ENCODE assay signal across 1 cellular context in genomic region chr1:165828103-165828558, GRCh38.
TF ChIP-seq lines count a peak whose summit lies in the region.

No MANE protein-coding gene starts in this region.

TF ChIP-seq in GM12878, 131 proteins besides CTCF, POLR2A, EP300 and RAD21 (continued from another document):
- TF ChIP-seq ZNF207 (IDR thresholded peaks at IDR 0.05; ENCODE audit: borderline replicate concordance) (no peak), TARDBP (IDR thresholded peaks at IDR 0.05; ENCODE audit: borderline replicate concordance) (peak; percentile 15; the same call in 1 of the 2 replicates), RELA (IDR thresholded peaks at IDR 0.05; ENCODE audit: borderline replicate concordance, partially characterized antibody) (no peak), NFXL1 (IDR thresholded peaks at IDR 0.05; ENCODE audit: borderline replicate concordance) (no peak), USF2 (IDR thresholded peaks at IDR 0.05; ENCODE audit: borderline replicate concordance, low read depth, low read length) (no peak), PAX5 (IDR thresholded peaks at IDR 0.05; ENCODE audit: borderline replicate concordance, low read depth, low read length) (no peak), E2F4 (IDR thresholded peaks at IDR 0.05; ENCODE audit: low read depth, low read length) (0 out of 2 replicates have a peak, but pooled peaks have one; percentile 39), ZNF384 (IDR thresholded peaks at IDR 0.05; ENCODE audit: borderline replicate concordance, low read depth, low read length) (no peak), SUZ12 (IDR thresholded peaks at IDR 0.05; ENCODE audit: unreplicated experiment) (no peak), RFX5 (IDR thresholded peaks at IDR 0.05; ENCODE audit: low read depth, low read length) (no peak), NR2C2 (IDR thresholded peaks at IDR 0.05; ENCODE audit: borderline replicate concordance, control insufficient read depth, insufficient read length, low read depth) (no peak), SIX5 (IDR thresholded peaks at IDR 0.05; ENCODE audit: low read depth, low read length, severe bottlenecking) (no peak), ZNF274 (IDR thresholded peaks at IDR 0.05; ENCODE audit: insufficient read depth, insufficient read length) (no peak), ZSCAN29 (IDR thresholded peaks at IDR 0.05) (no peak), HDAC6 (IDR thresholded peaks at IDR 0.05; ENCODE audit: unreplicated experiment) (no peak), NBN (IDR thresholded peaks at IDR 0.05) (no peak), IKZF1 (conservative IDR thresholded peaks at IDR 0.05) (peak; percentile 44), MYB (IDR thresholded peaks at IDR 0.05; ENCODE audit: borderline replicate concordance, low read depth, low read length) (no peak), ELK1 (IDR thresholded peaks at IDR 0.05; ENCODE audit: low read depth, low read length) (0 out of 2 replicates have a peak, but pooled peaks have one; percentile 15), BHLHE40 (IDR thresholded peaks at IDR 0.05; ENCODE audit: borderline replicate concordance in 1 of 2, low read depth in 2 of 2, low read length in 1 of 2) (peak in 1 of 2 experiments; percentile 49; a peak in 1 of 4 replicates), IRF3 (IDR thresholded peaks at IDR 0.05) (no peak), FOS (IDR thresholded peaks at IDR 0.05; ENCODE audit: borderline replicate concordance, extremely low read depth, insufficient read length) (no peak), EED (IDR thresholded peaks at IDR 0.05; ENCODE audit: low read depth) (no peak), NR2C1 (IDR thresholded peaks at IDR 0.05) (no peak), CREM (IDR thresholded peaks at IDR 0.05; ENCODE audit: low read depth) (no peak), EZH2 (IDR thresholded peaks at IDR 0.05; ENCODE audit: borderline replicate concordance, control insufficient read depth, low read depth, low read length) (no peak), CBX5 (IDR thresholded peaks at IDR 0.05; ENCODE audit: low read depth) (0 out of 2 replicates have a peak, but pooled peaks have one; percentile 13), MEF2A (IDR thresholded peaks at IDR 0.05; ENCODE audit: insufficient read depth, low read depth, low read length) (no peak), MTA2 (IDR thresholded peaks at IDR 0.05; ENCODE audit: low read depth) (no peak), YBX1 (IDR thresholded peaks at IDR 0.05) (no peak), TBL1XR1 (IDR thresholded peaks at IDR 0.05; ENCODE audit: low read depth, low read length) (no peak), TCF3 (IDR thresholded peaks at IDR 0.05; ENCODE audit: borderline replicate concordance, insufficient read depth, low read depth, low read length) (no peak), ZBED1 (IDR thresholded peaks at IDR 0.05; ENCODE audit: borderline replicate concordance) (no peak), REST (IDR thresholded peaks at IDR 0.05; ENCODE audit: low read depth, low read length) (no peak), IRF4 (IDR thresholded peaks at IDR 0.05; ENCODE audit: low read depth, low read length) (0 out of 2 replicates have a peak, but pooled peaks have one; percentile 4), SMC3 (IDR thresholded peaks at IDR 0.05; ENCODE audit: borderline replicate concordance, low read length) (0 out of 2 replicates have a peak, but pooled peaks have one; percentile 4), TAF1 (IDR thresholded peaks at IDR 0.05; ENCODE audit: borderline replicate concordance, low read depth, low read length) (0 out of 2 replicates have a peak, but pooled peaks have one; percentile 11), CREB1 (IDR thresholded peaks at IDR 0.05; ENCODE audit: low read depth) (0 out of 2 replicates have a peak, but pooled peaks have one; percentile 17)
